Comparison of ENCODE assay signal across 1 cellular context in the genomic region with DNA sequence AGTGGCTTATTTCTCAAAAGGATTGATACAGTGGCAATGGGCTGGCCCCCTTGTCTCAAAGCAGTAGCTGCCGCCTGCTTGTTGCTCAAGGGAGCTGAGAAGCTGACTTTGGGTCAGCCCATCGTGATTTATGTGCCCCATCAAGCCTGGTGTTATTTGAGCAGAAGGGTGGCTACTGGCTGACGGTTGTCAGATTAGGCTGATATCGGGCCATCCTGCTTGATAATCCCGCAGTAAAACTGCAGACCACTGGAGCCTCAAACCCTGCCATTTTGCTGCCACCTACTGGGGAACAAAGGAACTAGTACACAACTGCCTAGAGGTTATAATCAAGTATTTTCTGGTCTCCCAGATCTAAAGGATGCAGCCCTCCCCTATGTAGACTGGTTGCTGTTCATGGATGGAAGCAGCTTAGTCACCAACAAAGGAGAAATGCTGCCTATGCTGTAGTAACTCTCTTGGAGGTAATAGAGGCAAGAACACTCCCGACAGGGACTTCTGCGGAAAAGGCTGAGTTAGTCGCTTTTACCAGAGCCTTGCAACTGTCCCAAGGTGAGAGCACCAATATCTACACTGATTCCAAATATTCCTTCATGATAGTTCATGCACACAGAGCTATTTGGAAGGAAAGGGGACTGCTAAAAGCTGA.
TF ChIP-seq lines count a peak whose summit lies in the region.

No MANE protein-coding gene starts in this region.

TF ChIP-seq in HepG2, 621 proteins besides CTCF, POLR2A, EP300 and RAD21 (continued from another document):
- TF ChIP-seq, protein P1, sequence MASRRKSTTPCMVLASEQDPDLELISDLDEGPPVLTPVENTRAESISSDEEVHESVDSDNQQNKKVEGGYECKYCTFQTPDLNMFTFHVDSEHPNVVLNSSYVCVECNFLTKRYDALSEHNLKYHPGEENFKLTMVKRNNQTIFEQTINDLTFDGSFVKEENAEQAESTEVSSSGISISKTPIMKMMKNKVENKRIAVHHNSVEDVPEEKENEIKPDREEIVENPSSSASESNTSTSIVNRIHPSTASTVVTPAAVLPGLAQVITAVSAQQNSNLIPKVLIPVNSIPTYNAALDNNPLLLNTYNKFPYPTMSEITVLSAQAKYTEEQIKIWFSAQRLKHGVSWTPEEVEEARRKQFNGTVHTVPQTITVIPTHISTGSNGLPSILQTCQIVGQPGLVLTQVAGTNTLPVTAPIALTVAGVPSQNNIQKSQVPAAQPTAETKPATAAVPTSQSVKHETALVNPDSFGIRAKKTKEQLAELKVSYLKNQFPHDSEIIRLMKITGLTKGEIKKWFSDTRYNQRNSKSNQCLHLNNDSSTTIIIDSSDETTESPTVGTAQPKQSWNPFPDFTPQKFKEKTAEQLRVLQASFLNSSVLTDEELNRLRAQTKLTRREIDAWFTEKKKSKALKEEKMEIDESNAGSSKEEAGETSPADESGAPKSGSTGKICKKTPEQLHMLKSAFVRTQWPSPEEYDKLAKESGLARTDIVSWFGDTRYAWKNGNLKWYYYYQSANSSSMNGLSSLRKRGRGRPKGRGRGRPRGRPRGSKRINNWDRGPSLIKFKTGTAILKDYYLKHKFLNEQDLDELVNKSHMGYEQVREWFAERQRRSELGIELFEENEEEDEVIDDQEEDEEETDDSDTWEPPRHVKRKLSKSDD (CRISPR knock-in tag; IDR thresholded peaks at IDR 0.05; ENCODE audit: low read depth) = no peak
- TF ChIP-seq FOXO1 (CRISPR knock-in tag; IDR thresholded peaks at IDR 0.05) (peak; percentile 56), SATB2 (CRISPR knock-in tag; IDR thresholded peaks at IDR 0.05) (no peak), ZNF781 (CRISPR knock-in tag; IDR thresholded peaks at IDR 0.05; ENCODE audit: borderline replicate concordance, not compliant biosample characterization) (peak; percentile 50), YEATS2 (CRISPR knock-in tag; IDR thresholded peaks at IDR 0.05; ENCODE audit: borderline replicate concordance) (peak; percentile 40; the same call in 1 of the 2 replicates), CCDC6 (CRISPR knock-in tag; IDR thresholded peaks at IDR 0.05) (no peak), KAT8 (CRISPR knock-in tag; IDR thresholded peaks at IDR 0.05) (0 out of 2 replicates have a peak, but pooled peaks have one; percentile 39), ZNF577 (CRISPR knock-in tag; IDR thresholded peaks at IDR 0.05; ENCODE audit: borderline replicate concordance, low read depth) (no peak), NFIC (IDR thresholded peaks at IDR 0.05; ENCODE audit: low read length) (no peak), ZNF562 (CRISPR knock-in tag; IDR thresholded peaks at IDR 0.05; ENCODE audit: borderline replicate concordance) (no peak), POLR2AphosphoS2 (IDR thresholded peaks at IDR 0.05; ENCODE audit: low read depth, low read length) (no peak), MXD4 (CRISPR knock-in tag; IDR thresholded peaks at IDR 0.05) (0 out of 2 replicates have a peak, but pooled peaks have one; percentile 45), FIP1L1 (IDR thresholded peaks at IDR 0.05; ENCODE audit: borderline replicate concordance, insufficient read depth, low read depth, low read length) (no peak), HES4 (CRISPR knock-in tag; IDR thresholded peaks at IDR 0.05; ENCODE audit: borderline replicate concordance) (no peak)
- TF ChIP-seq, protein P2, sequence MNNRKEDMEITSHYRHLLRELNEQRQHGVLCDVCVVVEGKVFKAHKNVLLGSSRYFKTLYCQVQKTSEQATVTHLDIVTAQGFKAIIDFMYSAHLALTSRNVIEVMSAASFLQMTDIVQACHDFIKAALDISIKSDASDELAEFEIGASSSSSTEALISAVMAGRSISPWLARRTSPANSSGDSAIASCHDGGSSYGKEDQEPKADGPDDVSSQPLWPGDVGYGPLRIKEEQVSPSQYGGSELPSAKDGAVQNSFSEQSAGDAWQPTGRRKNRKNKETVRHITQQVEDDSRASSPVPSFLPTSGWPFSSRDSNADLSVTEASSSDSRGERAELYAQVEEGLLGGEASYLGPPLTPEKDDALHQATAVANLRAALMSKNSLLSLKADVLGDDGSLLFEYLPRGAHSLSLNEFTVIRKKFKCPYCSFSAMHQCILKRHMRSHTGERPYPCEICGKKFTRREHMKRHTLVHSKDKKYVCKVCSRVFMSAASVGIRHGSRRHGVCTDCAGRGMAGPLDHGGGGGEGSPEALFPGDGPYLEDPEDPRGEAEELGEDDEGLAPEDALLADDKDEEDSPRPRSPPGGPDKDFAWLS (CRISPR knock-in tag; IDR thresholded peaks at IDR 0.05; ENCODE audit: borderline replicate concordance) = no peak
